Comparison of ENCODE assay signal across 8 cellular contexts in the genomic region with DNA sequence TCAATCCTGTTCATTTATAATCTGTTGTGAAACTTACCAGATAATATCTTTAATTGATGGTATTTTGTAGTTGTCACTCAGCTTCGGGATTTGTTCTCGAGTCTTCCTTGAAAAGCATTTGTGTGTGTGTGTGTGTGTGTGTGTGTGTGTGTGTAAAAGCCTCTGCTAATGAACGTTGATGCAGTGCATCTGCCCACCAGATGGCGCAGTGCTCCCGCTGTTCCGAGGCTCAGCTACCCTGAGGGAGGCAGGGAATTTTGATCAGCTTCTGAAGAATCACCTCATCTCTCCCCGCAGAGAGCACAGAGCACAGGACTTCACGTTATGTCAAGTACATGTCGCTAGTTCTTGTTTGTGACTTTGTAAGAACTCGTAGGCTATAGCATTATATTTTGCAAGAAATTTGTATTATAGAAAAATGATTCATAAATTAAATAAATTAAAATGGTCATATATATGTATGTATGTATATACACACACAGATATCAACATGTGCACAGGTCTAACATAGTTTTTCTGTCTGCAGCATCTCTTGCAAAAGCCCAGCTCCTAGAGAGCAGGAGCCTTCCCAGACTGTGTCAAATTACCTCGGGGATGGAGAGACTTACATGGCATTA.
A peak's percentile ranks its signal among the peaks of the same experiment; 100 is the strongest.
DNase-seq lines count a peak whose midpoint lies in the region; ATAC-seq lines count a peak whose summit lies in the region.

No MANE protein-coding gene starts in this region.

- H3K4me3 ChIP-seq in Jurkat, Clone E6-1 (ENCODE audit: low read length), result no peak overlapping the region

- DNase-seq in NCI-H1436 (lab: John Stamatoyannopoulos, UW), result peak; percentile 20
- no peak for DNase-seq in NCI-H1436 treated with DMSO at 0.1 percent for 48 hours (lab: John Stamatoyannopoulos, UW)
- DNase-seq in Jurkat, Clone E6-1 (ENCODE audit: low read depth, low spot score), result peak; percentile 65
- DNase-seq in RKO (ENCODE audit: low spot score), result peak; percentile 77
- peak; percentile 46 for DNase-seq in cerebellar cortex (ENCODE audit: low spot score)
- peak; percentile 90 for DNase-seq in left kidney (ENCODE audit: low read depth, low spot score)
- peak; percentile 61 for DNase-seq in stimulated activated naive CD8-positive, alpha-beta T cell treated with anti-CD3 and anti-CD28 coated beads, Interleukin-15, Interleukin-2, amounts not matched to agents 100 U/mL and 50 U/mL, for 24 hours

- peak; percentile 83 for ATAC-seq in GM21515 (IDR thresholded peaks at IDR 0.05; ENCODE audit: unreplicated experiment)
- no peak for ATAC-seq in stimulated activated naive CD8-positive, alpha-beta T cell treated with anti-CD3 and anti-CD28 coated beads, Interleukin-15, Interleukin-2, amounts not matched to agents 100 U/mL and 50 U/mL, for 24 hours
